14 cellular contexts compared by ENCODE assay signal in the genomic region with DNA sequence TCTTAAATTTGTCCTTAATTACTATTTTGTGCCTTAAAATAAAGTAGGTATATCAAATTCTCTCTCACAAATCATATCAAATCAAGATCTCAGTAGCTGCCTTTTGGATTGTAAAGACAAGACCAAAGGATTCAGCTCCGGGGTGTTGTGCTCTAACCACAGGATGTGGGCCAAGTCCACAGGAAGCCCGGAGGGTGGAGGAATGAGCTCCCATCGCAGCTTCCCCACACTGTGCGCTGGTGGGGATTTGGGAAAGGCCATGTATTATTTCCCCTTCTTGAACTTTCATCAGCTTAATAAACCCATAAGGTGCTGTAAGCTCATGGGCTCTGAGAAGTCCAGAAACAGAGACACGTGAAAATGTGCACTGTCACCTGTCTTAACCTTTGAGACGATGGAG.
A peak's percentile ranks its signal among the peaks of the same experiment; 100 is the strongest.
DNase-seq lines count a peak whose midpoint lies in the region; TF ChIP-seq lines count a peak whose summit lies in the region.
"Had no signal": no experiment of that assay in that cellular context is flagged by ENCODE, and none has a peak within 500 bp of the region (broad histone marks: within the 10 kb centered on the region; RNA-seq: fewer than 3 reads in every experiment).

No MANE protein-coding gene starts in this region.

- DNase-seq in GDM1 (lab: John Stamatoyannopoulos, UW), result peak; percentile 10
- DNase-seq in islet precursor cell, result peak; percentile 35
- DNase-seq in vagina (ENCODE audit: extremely low spot score in 2 of 2), result peak; percentile 34 to 65
- no peak for DNase-seq in AG08395 (ENCODE audit: low spot score)
- DNase-seq in NCI-H748 (lab: John Stamatoyannopoulos, UW; ENCODE audit: unreplicated experiment), result no peak
- no peak for DNase-seq in SKM-1 treated with dmso at 0.1 percent for 144 hours (lab: John Stamatoyannopoulos, UW; ENCODE audit: unreplicated experiment)
- DNase-seq: BE2C; CD4-positive, alpha-beta memory T cell; DMS153; DMS79; EL; GM23248 had no signal

- intact Hi-C loops in vagina (cut with DNase I), result no loop called here

- H3K4me2 ChIP-seq in BLaER1 treated with 17β-estradiol and CSF1 and Interleukin-3, amounts not matched to agents 10 nM and 100 nM, result peak overlapping the region; percentile 51 to 77 (median 67)

- H3K27me3 ChIP-seq in BLaER1 treated with 17β-estradiol and CSF1 and Interleukin-3, amounts not matched to agents 10 nM and 100 nM, result peaks cover 0 to 76% (median 0%) of the 10 kb centered on the region in 11 experiments; a peak in 9 of 22 replicates
- no peaks in the 10 kb centered on the region for H3K27me3 ChIP-seq in vagina
- H3K27me3 ChIP-seq: BE2C had no signal

- peaks cover 15 to 38% (median 25%) of the 10 kb centered on the region in 10 experiments for H3K4me1 ChIP-seq in BLaER1 treated with 17β-estradiol and CSF1 and Interleukin-3, amounts not matched to agents 10 nM and 100 nM
- no peaks in the 10 kb centered on the region for H3K4me1 ChIP-seq in vagina
- H3K4me1 ChIP-seq: BE2C, HAP-1 had no signal

- no peak overlapping the region for H3K9ac ChIP-seq in BLaER1 treated with 17β-estradiol and CSF1 and Interleukin-3, amounts not matched to agents 10 nM and 100 nM
- H3K9ac ChIP-seq: GM23248 had no signal

- TF ChIP-seq CTCF in vagina (IDR thresholded peaks at IDR 0.05), result no peak

- no peaks in the 10 kb centered on the region for H3K9me3 ChIP-seq in BLaER1 treated with 17β-estradiol and CSF1 and Interleukin-3, amounts not matched to agents 10 nM and 100 nM (replicated peaks in 1 of 11)
- no peaks in the 10 kb centered on the region for H3K9me3 ChIP-seq in vagina
- H3K9me3 ChIP-seq: BE2C, HAP-1 had no signal

- peaks cover 0 to 43% (median 0%) of the 10 kb centered on the region in 11 experiments; a peak in 6 of 22 replicates for H4K20me1 ChIP-seq in BLaER1 treated with 17β-estradiol and CSF1 and Interleukin-3, amounts not matched to agents 10 nM and 100 nM

- no peak for TF ChIP-seq POLR2A in vagina (IDR thresholded peaks at IDR 0.05)

- peak overlapping the region in 1 of 10 experiments; percentile 14; a peak in 1 of 20 replicates for H3K4me3 ChIP-seq in BLaER1 treated with 17β-estradiol and CSF1 and Interleukin-3, amounts not matched to agents 10 nM and 100 nM
- H3K4me3 ChIP-seq in vagina, result no peak overlapping the region
- H3K4me3 ChIP-seq: GM23248, HAP-1 had no signal

- H3K36me3 ChIP-seq in BLaER1 treated with 17β-estradiol and CSF1 and Interleukin-3, amounts not matched to agents 10 nM and 100 nM, result no peaks in the 10 kb centered on the region
- no peaks in the 10 kb centered on the region for H3K36me3 ChIP-seq in vagina
- H3K36me3 ChIP-seq: BE2C, HAP-1 had no signal

- no peak overlapping the region for H3K27ac ChIP-seq in BLaER1 treated with 17β-estradiol and CSF1 and Interleukin-3, amounts not matched to agents 10 nM and 100 nM
- no peak overlapping the region for H3K27ac ChIP-seq in vagina
- H3K27ac ChIP-seq: GM23248 had no signal

Comparison
In these comparisons a context has a peak if more than half of its experiments do, and no peak if none do; other contexts are left out.
1. DNase-seq: peak in GDM1 (single experiment), islet precursor cell (single experiment) and vagina (2 of 2); none in AG08395 (single experiment), NCI-H748 (single experiment) and SKM-1 treated with dmso at 0.1 percent for 144 hours (single experiment).